ENCODE assay signal across 8 cellular contexts in genomic region chr2:39593439-39594393, GRCh38.
DNase-seq lines count a peak whose midpoint lies in the region; ATAC-seq and TF ChIP-seq lines count a peak whose summit lies in the region.

No MANE protein-coding gene starts in this region.

- no peaks in the 10 kb centered on the region for H3K79me2 ChIP-seq in osteoblast (ENCODE audit: insufficient read depth, low read length)

- H3K4me1 ChIP-seq in SJSA1 (replicated peaks): peaks cover 7% of the 10 kb centered on the region
- H3K4me1 ChIP-seq in osteoblast (ENCODE audit: insufficient read depth, low read length): no peaks in the 10 kb centered on the region

- no peak overlapping the region for H3K4me2 ChIP-seq in osteoblast (ENCODE audit: insufficient read depth, low read length)

- H3K27me3 ChIP-seq in SJSA1 (replicated peaks) (no peaks in the 10 kb centered on the region), osteoblast (ENCODE audit: insufficient read depth, low read length) (no peaks in the 10 kb centered on the region)

- ATAC-seq in HG03457 (IDR thresholded peaks at IDR 0.05; ENCODE audit: unreplicated experiment) (no peak), HG02973 (IDR thresholded peaks at IDR 0.05; ENCODE audit: unreplicated experiment) (no peak), GM19328 (IDR thresholded peaks at IDR 0.05; ENCODE audit: unreplicated experiment) (no peak)

- TF ChIP-seq CTCF in GM10266 (IDR thresholded peaks at IDR 0.05; ENCODE audit: control insufficient read depth, insufficient read depth, low read depth, missing control alignments) (peak; percentile 39), fibroblast of mammary gland (conservative IDR thresholded peaks at IDR 0.05; ENCODE audit: control insufficient read depth, insufficient read depth, low read depth, low read length) (peak; percentile 88), osteoblast (IDR thresholded peaks at IDR 0.05; ENCODE audit: extremely low read depth, low read depth, low read length) (peak; percentile 90)

- no peaks in the 10 kb centered on the region for H4K20me1 ChIP-seq in osteoblast (ENCODE audit: insufficient read depth, low read length)

- H3K27ac ChIP-seq in SJSA1 (no peak overlapping the region), osteoblast (ENCODE audit: low read depth, low read length) (no peak overlapping the region)

- DNase-seq in GM10266 (ENCODE audit: extremely low spot score): peak; percentile 38
- DNase-seq in HT-29 (ENCODE audit: low spot score): peak; percentile 45
- peak; percentile 73 for DNase-seq in SJSA1 (ENCODE audit: low read depth in 1 of 2, low spot score in 2 of 2)
- DNase-seq in fibroblast of mammary gland (ENCODE audit: low read depth): peak; percentile 81
- DNase-seq in osteoblast (ENCODE audit: insufficient read length, low spot score, missing footprints): peak; percentile 93

- H2AFZ ChIP-seq in osteoblast (ENCODE audit: low read length): peak overlapping the region; percentile 39

- H3K4me3 ChIP-seq in SJSA1 (no peak overlapping the region), fibroblast of mammary gland (ENCODE audit: control insufficient read depth, low read depth, low read length) (no peak overlapping the region), osteoblast (ENCODE audit: insufficient read depth, low read length) (no peak overlapping the region)

- no peaks in the 10 kb centered on the region for H3K9me3 ChIP-seq in SJSA1 (replicated peaks)
- no peaks in the 10 kb centered on the region for H3K9me3 ChIP-seq in osteoblast (ENCODE audit: low read depth, low read length)

- H3K36me3 ChIP-seq in SJSA1: no peaks in the 10 kb centered on the region
- H3K36me3 ChIP-seq in osteoblast (ENCODE audit: insufficient read depth, low read length): no peaks in the 10 kb centered on the region

Comparison
In these comparisons a context has a peak if more than half of its experiments do, and no peak if none do; other contexts are left out.
1. DNase-seq: peak in every context shown above with its lines; median percentile 93 in osteoblast; 81 in fibroblast of mammary gland; 73 in SJSA1; 45 in HT-29; 38 in GM10266.
2. CTCF ChIP-seq: peak in every context shown above with its lines; median percentile 90 in osteoblast; 88 in fibroblast of mammary gland; 39 in GM10266.